Comparison of ENCODE assay signal across 8 cellular contexts in the genomic region with DNA sequence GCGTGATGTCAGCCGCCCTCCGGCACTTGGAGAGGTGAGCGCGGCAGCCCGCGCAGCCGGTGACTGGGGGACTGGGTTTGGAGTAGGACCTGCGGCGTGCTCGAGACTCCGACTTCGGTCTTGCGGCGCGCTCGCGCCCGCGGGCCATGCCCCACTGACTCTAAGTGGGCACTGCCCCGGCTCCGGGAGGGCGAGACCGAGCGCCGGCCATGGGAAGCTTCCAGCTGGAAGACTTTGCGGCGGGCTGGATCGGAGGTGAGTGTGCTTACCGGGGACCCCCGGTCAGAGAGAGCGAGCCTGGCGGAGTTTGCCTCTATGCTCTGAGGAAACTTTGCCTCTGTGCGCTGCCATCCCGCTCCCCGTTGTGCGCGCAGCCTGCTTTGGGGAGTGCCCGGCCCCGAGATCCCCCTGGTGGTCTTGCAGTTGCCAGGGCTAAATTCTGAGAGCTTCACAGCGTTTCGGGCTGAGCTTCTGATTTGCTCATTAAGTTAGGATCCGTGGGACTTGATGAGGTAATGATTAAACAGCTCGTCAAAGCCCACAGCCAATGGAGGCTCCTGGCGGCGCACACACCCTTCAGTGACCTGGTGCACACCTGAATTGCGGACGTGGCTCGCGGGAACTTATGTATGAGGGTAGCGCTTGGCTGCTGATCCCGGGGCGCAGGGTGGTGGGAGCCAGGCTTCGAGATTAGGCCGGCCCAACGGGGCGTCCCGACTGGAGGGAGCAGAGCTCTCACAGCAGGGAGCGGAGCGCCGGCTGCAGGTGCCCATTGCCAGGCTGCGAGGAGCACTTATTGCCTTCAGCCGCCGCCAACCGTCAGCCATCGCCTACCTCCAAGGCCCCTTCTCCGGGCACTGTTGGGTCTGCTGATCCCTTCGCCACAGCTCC. TPM values are rescaled to one million over a fixed set of nuclear protein-coding genes. Genes with fewer than 3 reads are reported as not detected.
DNase-seq lines count a peak whose midpoint lies in the region; ATAC-seq and TF ChIP-seq lines count a peak whose summit lies in the region.

A gene with protein sequence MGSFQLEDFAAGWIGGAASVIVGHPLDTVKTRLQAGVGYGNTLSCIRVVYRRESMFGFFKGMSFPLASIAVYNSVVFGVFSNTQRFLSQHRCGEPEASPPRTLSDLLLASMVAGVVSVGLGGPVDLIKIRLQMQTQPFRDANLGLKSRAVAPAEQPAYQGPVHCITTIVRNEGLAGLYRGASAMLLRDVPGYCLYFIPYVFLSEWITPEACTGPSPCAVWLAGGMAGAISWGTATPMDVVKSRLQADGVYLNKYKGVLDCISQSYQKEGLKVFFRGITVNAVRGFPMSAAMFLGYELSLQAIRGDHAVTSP (plus strand): TSS at position 25 of the 891 bp plus-strand sequence. CDS start 185 bp downstream, at position 210.

- H3K27me3 Mint-ChIP-seq in glutamatergic neuron (ENCODE audit: unreplicated experiment): peaks cover 14% of the 10 kb centered on the region

- H3K4me3 ChIP-seq in GM12865 (ENCODE audit: low read depth, low read length) (no peak within 1 kb of the TSS), LNCaP clone FGC (ENCODE audit: low read depth, low read length) (peak within 1 kb of the TSS; percentile 62)

- H3K27ac ChIP-seq in 22Rv1: no peak within 1 kb of the TSS

- TF ChIP-seq CTCF in 22Rv1 (IDR thresholded peaks at IDR 0.05) (peak; percentile 81), GM12865 (IDR thresholded peaks at IDR 0.05; ENCODE audit: insufficient read depth, low read depth, low read length, missing control alignments) (no peak), LNCaP clone FGC (IDR thresholded peaks at IDR 0.05; ENCODE audit: control insufficient read depth, extremely low read depth, insufficient read depth) (no peak), glutamatergic neuron (IDR thresholded peaks at IDR 0.05; ENCODE audit: partially characterized antibody, unreplicated experiment) (peak; percentile 92)

- ATAC-seq in HG02623 (IDR thresholded peaks at IDR 0.05; ENCODE audit: unreplicated experiment): no peak

- peaks cover 18% of the 10 kb centered on the region for H3K36me3 Mint-ChIP-seq in glutamatergic neuron (ENCODE audit: unreplicated experiment)

- no peaks in the 10 kb centered on the region for H3K4me1 Mint-ChIP-seq in glutamatergic neuron (ENCODE audit: low read depth, unreplicated experiment)

- DNase-seq in GM12865 (ENCODE audit: low read depth): peak; percentile 56
- DNase-seq in LNCaP clone FGC (ENCODE audit: low read depth): no peak
- DNase-seq in activated CD4-positive, alpha-beta T cell treated with anti-CD3 and anti-CD28 coated beads, Interleukin-2, amount 50 U/mL, for 48 hours: peak; percentile 48 to 51
- peak; percentile 86 for DNase-seq in glutamatergic neuron
- peak; percentile 83 for DNase-seq in posterior vena cava (ENCODE audit: low spot score)
- no peak for DNase-seq in SHP77 treated with DMSO at 0.1 percent for 48 hours (lab: John Stamatoyannopoulos, UW)

- intact Hi-C loops in posterior vena cava (cut with DNase I): loop anchor here in 1 of 2 donors (5.0 kb wide), 1 partner anchor 578 kb away; no protein-coding TSS in a partner anchor

- H3K4me3 Mint-ChIP-seq in glutamatergic neuron (ENCODE audit: unreplicated experiment): peak within 1 kb of the TSS; percentile 86

- H3K9me3 Mint-ChIP-seq in glutamatergic neuron (ENCODE audit: unreplicated experiment): peaks cover 11% of the 10 kb centered on the region

- H3K27ac Mint-ChIP-seq in glutamatergic neuron (ENCODE audit: unreplicated experiment): no peak within 1 kb of the TSS

RNA-seq across cellular contexts. Expression of the gene that starts here (rescaled TPM):
- 1.7 TPM for total RNA-seq in glutamatergic neuron (ENCODE audit: unreplicated experiment)
- under 1 TPM; 0.10 to 0.19 TPM for total RNA-seq in posterior vena cava

Comparison
In these comparisons a context has a peak if more than half of its experiments do, and no peak if none do; other contexts are left out.
1. Peak in DNase-seq in posterior vena cava; RNA of the gene not detected or under 1 TPM.
2. CTCF ChIP-seq: peak in 22Rv1 (single experiment) and glutamatergic neuron (single experiment); none in GM12865 (single experiment) and LNCaP clone FGC (single experiment).
3. DNase-seq: peak in GM12865 (single experiment), activated CD4-positive, alpha-beta T cell treated with anti-CD3 and anti-CD28 coated beads, Interleukin-2, amount 50 U/mL, for 48 hours (2 of 2) and glutamatergic neuron (single experiment); none in LNCaP clone FGC (single experiment) and SHP77 treated with DMSO at 0.1 percent for 48 hours (single experiment).